17 cellular contexts compared by ENCODE assay signal in genomic region chrX:110006826-110007375, GRCh38. TPM values are rescaled to one million over a fixed set of nuclear protein-coding genes. Genes with fewer than 3 reads are reported as not detected.
DNase-seq lines count a peak whose midpoint lies in the region; FAIRE-seq and TF ChIP-seq lines count a peak whose summit lies in the region.
"Had no signal": no experiment of that assay in that cellular context is flagged by ENCODE, and none has a peak within 500 bp of the region (broad histone marks: within the 10 kb centered on the region; RNA-seq: fewer than 3 reads in every experiment).

No MANE protein-coding gene starts in this region.

- H3K27ac Mint-ChIP-seq in astrocyte (ENCODE audit: unreplicated experiment) = peak overlapping the region; percentile 72
- H3K27ac Mint-ChIP-seq: activated B cell treated with CpG ODN at 0.5 μM for 24 hours, naive B cell had no signal

- DNase-seq in COLO829 (ENCODE audit: low spot score) (peak; percentile 71), LHCN-M2 (ENCODE audit: low read depth) (peak; percentile 14), astrocyte (ENCODE audit: low read depth) (no peak), keratinocyte (ENCODE audit: low read depth, low spot score) (no peak), T1000 (lab: John Stamatoyannopoulos, UW) (no peak), iPS-NIHi7 (ENCODE audit: extremely low spot score) (no peak)
- no peak for DNase-seq in effector memory CD4-positive, alpha-beta T cell
- no peak for DNase-seq in effector CD4-positive, alpha-beta T cell
- DNase-seq: activated B cell treated with CpG ODN at 0.5 μM for 24 hours; activated naive CD4-positive, alpha-beta T cell treated with Interleukin-2 at 50 U/mL for 16 hours; C1 segment of cervical spinal cord; DND-41; heart right ventricle; naive B cell; stimulated activated CD4-positive, alpha-beta T cell treated with anti-CD3 and anti-CD28 coated beads, Interleukin-1b, Interleukin-23, amount 100 ng/mL, for 48 hours; tibial artery had no signal

- H3K36me3 ChIP-seq in astrocyte (ENCODE audit: insufficient read depth, low read length) (no peaks in the 10 kb centered on the region), keratinocyte (ENCODE audit: control insufficient read depth in 2 of 2, extremely low read depth in 1 of 2, insufficient read depth in 2 of 2, low read length in 2 of 2) (no peaks in the 10 kb centered on the region)
- no peaks in the 10 kb centered on the region for H3K36me3 ChIP-seq in effector memory CD4-positive, alpha-beta T cell (ENCODE audit: control insufficient read depth, insufficient read depth, low read length)
- H3K36me3 ChIP-seq: cardiac muscle cell, tibial artery had no signal

- FAIRE-seq in astrocyte (lab: Jason Lieb, UNC) = no peak
- FAIRE-seq in keratinocyte (lab: Jason Lieb, UNC) = peak; percentile 69

- H3K9me3 Mint-ChIP-seq in astrocyte (ENCODE audit: unreplicated experiment) = no peaks in the 10 kb centered on the region
- H3K9me3 Mint-ChIP-seq: activated B cell treated with CpG ODN at 0.5 μM for 24 hours had no signal

- no peaks in the 10 kb centered on the region for H3K27me3 ChIP-seq in astrocyte (ENCODE audit: insufficient read depth, low read length)
- H3K27me3 ChIP-seq in keratinocyte (ENCODE audit: control insufficient read depth, extremely low read depth, insufficient read depth, low read length) = no peaks in the 10 kb centered on the region
- H3K27me3 ChIP-seq in effector memory CD4-positive, alpha-beta T cell (replicated peaks; ENCODE audit: control insufficient read depth, insufficient read depth, low read length, poor library complexity, severe bottlenecking) = no peaks in the 10 kb centered on the region
- H3K27me3 ChIP-seq: cardiac muscle cell, tibial artery had no signal

- H3K27ac ChIP-seq in astrocyte (ENCODE audit: low read depth, low read length) (no peak overlapping the region), keratinocyte (ENCODE audit: control insufficient read depth, insufficient read depth, low read length) (peak overlapping the region; percentile 23)
- H3K27ac ChIP-seq in effector memory CD4-positive, alpha-beta T cell (ENCODE audit: insufficient read depth, low read length, poor library complexity, severe bottlenecking) = no peak overlapping the region
- H3K27ac ChIP-seq: cardiac muscle cell, tibial artery had no signal

- peaks cover 16% of the 10 kb centered on the region for H3K4me1 Mint-ChIP-seq in astrocyte (ENCODE audit: low read depth, unreplicated experiment)

- H3K9me1 ChIP-seq in keratinocyte (ENCODE audit: control insufficient read depth, extremely low read depth, insufficient read depth, low read length) = no peaks in the 10 kb centered on the region

- H3K4me1 ChIP-seq in astrocyte (ENCODE audit: insufficient read depth, low read length) = peaks cover 5% of the 10 kb centered on the region
- peaks cover 22% of the 10 kb centered on the region for H3K4me1 ChIP-seq in keratinocyte (ENCODE audit: control insufficient read depth, extremely low read depth, insufficient read depth, low read length)
- peaks cover 6% of the 10 kb centered on the region for H3K4me1 ChIP-seq in effector memory CD4-positive, alpha-beta T cell (ENCODE audit: control insufficient read depth, insufficient read depth, low read length, poor library complexity, severe bottlenecking)

- H3K4me3 Mint-ChIP-seq in astrocyte (ENCODE audit: unreplicated experiment) = no peak overlapping the region
- H3K4me3 Mint-ChIP-seq: activated B cell treated with CpG ODN at 0.5 μM for 24 hours had no signal

- TF ChIP-seq CTCF in astrocyte (IDR thresholded peaks at IDR 0.05; ENCODE audit: insufficient read depth, low read depth, low read length) = no peak
- TF ChIP-seq CTCF in keratinocyte (optimal IDR thresholded peaks at IDR 0.05 in 1 of 3, IDR thresholded peaks at IDR 0.05 in 1 of 3, conservative IDR thresholded peaks at IDR 0.05 in 1 of 3; ENCODE audit: extremely low read depth in 1 of 3, insufficient read depth in 2 of 3, low read length in 3 of 3) = no peak

- peaks cover 3% of the 10 kb centered on the region for H3K79me2 ChIP-seq in astrocyte (ENCODE audit: insufficient read depth, low read length)
- H3K79me2 ChIP-seq in keratinocyte (ENCODE audit: control insufficient read depth, insufficient read depth, low read length) = no peaks in the 10 kb centered on the region

- H3K27me3 Mint-ChIP-seq in astrocyte (ENCODE audit: low read depth, unreplicated experiment) = no peaks in the 10 kb centered on the region
- H3K27me3 Mint-ChIP-seq: activated B cell treated with CpG ODN at 0.5 μM for 24 hours, naive B cell had no signal

- H3K4me3 ChIP-seq in astrocyte (ENCODE audit: insufficient read depth, low read depth, low read length) (no peak overlapping the region), keratinocyte (ENCODE audit: control insufficient read depth in 2 of 3, extremely low read depth in 1 of 3, insufficient read depth in 2 of 3, low read depth in 1 of 3, low read length in 3 of 3) (no peak overlapping the region)
- H3K4me3 ChIP-seq in effector memory CD4-positive, alpha-beta T cell (ENCODE audit: insufficient read depth, low read depth, low read length, poor library complexity, severe bottlenecking) = no peak overlapping the region
- H3K4me3 ChIP-seq: cardiac muscle cell, tibial artery had no signal

- H4K20me1 ChIP-seq in astrocyte (ENCODE audit: insufficient read depth, low read length) (no peaks in the 10 kb centered on the region), keratinocyte (ENCODE audit: control insufficient read depth, extremely low read depth, insufficient read depth, low read length) (no peaks in the 10 kb centered on the region)

- H2AFZ ChIP-seq in astrocyte (ENCODE audit: low read depth, low read length) (no peak overlapping the region), keratinocyte (ENCODE audit: control insufficient read depth, low read length) (no peak overlapping the region)

- H3K9ac ChIP-seq in astrocyte (ENCODE audit: low read length) (no peak overlapping the region), keratinocyte (ENCODE audit: control insufficient read depth, extremely low read depth, insufficient read depth, low read length) (no peak overlapping the region)

- H3K4me2 ChIP-seq in astrocyte (ENCODE audit: low read length) (no peak overlapping the region), keratinocyte (ENCODE audit: control insufficient read depth, extremely low read depth, insufficient read depth, low read depth, low read length) (peak overlapping the region; percentile 53)

- H3K36me3 Mint-ChIP-seq in astrocyte (ENCODE audit: low read depth, unreplicated experiment) = no peaks in the 10 kb centered on the region
- H3K36me3 Mint-ChIP-seq: naive B cell had no signal

- no peaks in the 10 kb centered on the region for H3K9me3 ChIP-seq in astrocyte (ENCODE audit: insufficient read depth, low read depth, low read length)
- no peaks in the 10 kb centered on the region for H3K9me3 ChIP-seq in keratinocyte (ENCODE audit: control insufficient read depth, low read depth, low read length)
- H3K9me3 ChIP-seq in effector memory CD4-positive, alpha-beta T cell (ENCODE audit: control insufficient read depth, low read length) = no peaks in the 10 kb centered on the region
- H3K9me3 ChIP-seq: heart right ventricle, tibial artery had no signal

- dilution Hi-C loops in keratinocyte (cut with MboI; ENCODE audit: extremely low pct_ligation_motif_present, low sequenced_read_pairs) = no loop called here

RNA-seq across cellular contexts. Expression of gene TMEM164, which starts 4.0 kb away (rescaled TPM):
- total RNA-seq in LHCN-M2 (2014; rRNA removed) = 20.5 and 24.0 TPM in 2 replicates
- 9.3 TPM for polyA plus RNA-seq in LHCN-M2 (2012)
- total RNA-seq in astrocyte = 17.3 and 17.6 TPM in 2 replicates
- 15.1 to 21.7 TPM (median 15.3 TPM) in 3 replicates for polyA plus RNA-seq in keratinocyte
- 3.3 TPM for polyA plus RNA-seq in keratinocyte (2011; ENCODE audit: low read depth)
- 15.8 and 17.1 TPM in 2 replicates for polyA plus RNA-seq in keratinocyte (2011; cell fraction: cytosol; rRNA removed)
- polyA plus RNA-seq in keratinocyte (2011; cell fraction: nucleus; rRNA removed) = 27.3 and 28.8 TPM in 2 replicates
- 11.7 and 17.9 TPM in 2 replicates for polyA plus RNA-seq in keratinocyte (2012; ENCODE audit: low replicate concordance)
- polyA minus RNA-seq in keratinocyte = 30.2 to 34.8 TPM (median 32.6 TPM) in 3 replicates
- 21.9 TPM for polyA minus RNA-seq in keratinocyte (2011; cell fraction: cytosol; rRNA and poly(A)+ RNA removed)
- polyA minus RNA-seq in keratinocyte (2011; cell fraction: nucleus; rRNA and poly(A)+ RNA removed) = 18.9 and 29.3 TPM in 2 replicates

Comparison
In these comparisons a context has a peak if more than half of its experiments do, and no peak if none do; other contexts are left out.
1. DNase-seq: peak in COLO829 (single experiment) and LHCN-M2 (single experiment); none in astrocyte (single experiment), keratinocyte (single experiment), T1000 (single experiment), effector memory CD4-positive, alpha-beta T cell (0 of 3), iPS-NIHi7 (single experiment) and effector CD4-positive, alpha-beta T cell (single experiment).